Comparison of ENCODE assay signal across 1 cellular context in genomic region chrX:51047950-51048349, GRCh38.
TF ChIP-seq lines count a peak whose summit lies in the region.

No MANE protein-coding gene starts in this region.

TF ChIP-seq in SK-N-SH, 30 proteins besides CTCF, POLR2A, EP300 and RAD21 (continued from another document):
- TF ChIP-seq IRF3 (IDR thresholded peaks at IDR 0.05; ENCODE audit: low read depth, low read length) (no peak), TEAD4 (IDR thresholded peaks at IDR 0.05; ENCODE audit: borderline replicate concordance, insufficient read depth) (no peak), MAX (IDR thresholded peaks at IDR 0.05; ENCODE audit: low read depth) (no peak), FOSL2 (IDR thresholded peaks at IDR 0.05; ENCODE audit: borderline replicate concordance, low read depth) (no peak), RXRA (IDR thresholded peaks at IDR 0.05; ENCODE audit: borderline replicate concordance, low read depth) (no peak), EZH2phosphoT487 (IDR thresholded peaks at IDR 0.05; ENCODE audit: borderline replicate concordance, low read depth) (no peak), TCF12 (IDR thresholded peaks at IDR 0.05) (no peak)
